ENCODE assay signal across 2 cellular contexts in genomic region chr3:170180952-170181876, GRCh38.
TF ChIP-seq lines count a peak whose summit lies in the region.

Gene PHC3 (minus strand): TSS chr3:170181733. CDS start chr3:170181715, 18 bp downstream.

TF ChIP-seq in IMR-90, 13 proteins besides CTCF, POLR2A, EP300 and RAD21:
- TF ChIP-seq NFE2L2 (IDR thresholded peaks at IDR 0.05; ENCODE audit: low read depth, low read length) (no peak), USF2 (IDR thresholded peaks at IDR 0.05; ENCODE audit: low read depth, low read length) (peak; percentile 97), ELK1 (IDR thresholded peaks at IDR 0.05; ENCODE audit: borderline replicate concordance, low read depth, low read length) (no peak), MXI1 (IDR thresholded peaks at IDR 0.05; ENCODE audit: borderline replicate concordance, low read depth, low read length) (peak; percentile 66; the same call in 1 of the 2 replicates), RCOR1 (IDR thresholded peaks at IDR 0.05; ENCODE audit: insufficient replicate concordance, low read length) (no peak), CHD1 (IDR thresholded peaks at IDR 0.05; ENCODE audit: low read depth, low read length) (no peak), SMC3 (IDR thresholded peaks at IDR 0.05; ENCODE audit: low read depth, low read length) (no peak), MAZ (IDR thresholded peaks at IDR 0.05; ENCODE audit: borderline replicate concordance, low read depth, low read length) (peak; percentile 91), MAFK (IDR thresholded peaks at IDR 0.05; ENCODE audit: low read depth, low read length) (no peak), BHLHE40 (IDR thresholded peaks at IDR 0.05; ENCODE audit: low read depth, low read length) (peak; percentile 37; the same call in 1 of the 2 replicates), FOS (IDR thresholded peaks at IDR 0.05; ENCODE audit: low read depth, low read length) (no peak; the same call in 1 of the 2 replicates), RFX5 (IDR thresholded peaks at IDR 0.05; ENCODE audit: low read depth, low read length) (no peak), CEBPB (IDR thresholded peaks at IDR 0.05; ENCODE audit: low read depth, low read length) (peak; percentile 91)

TF ChIP-seq in endothelial cell of umbilical vein, 7 proteins besides CTCF, POLR2A, EP300 and RAD21:
- TF ChIP-seq FOS (IDR thresholded peaks at IDR 0.05; ENCODE audit: borderline replicate concordance, insufficient read depth, low read length) (no peak), MAX (IDR thresholded peaks at IDR 0.05; ENCODE audit: insufficient read depth, insufficient read length) (peak; percentile 93), MYC (IDR thresholded peaks at IDR 0.05; ENCODE audit: low read depth, low read length) (no peak), EZH2 (IDR thresholded peaks at IDR 0.05; ENCODE audit: borderline replicate concordance, low read depth, low read length, severe bottlenecking) (no peak), JUN (IDR thresholded peaks at IDR 0.05; ENCODE audit: borderline replicate concordance, insufficient read depth, insufficient read length, low read depth) (no peak), GATA2 (IDR thresholded peaks at IDR 0.05; ENCODE audit: insufficient read depth, insufficient read length, low read depth, low read length) (no peak), POLR2AphosphoS5 (IDR thresholded peaks at IDR 0.05; ENCODE audit: insufficient read depth, low read depth, low read length) (peak; percentile 79)
